10 cellular contexts compared by ENCODE assay signal in the genomic region with DNA sequence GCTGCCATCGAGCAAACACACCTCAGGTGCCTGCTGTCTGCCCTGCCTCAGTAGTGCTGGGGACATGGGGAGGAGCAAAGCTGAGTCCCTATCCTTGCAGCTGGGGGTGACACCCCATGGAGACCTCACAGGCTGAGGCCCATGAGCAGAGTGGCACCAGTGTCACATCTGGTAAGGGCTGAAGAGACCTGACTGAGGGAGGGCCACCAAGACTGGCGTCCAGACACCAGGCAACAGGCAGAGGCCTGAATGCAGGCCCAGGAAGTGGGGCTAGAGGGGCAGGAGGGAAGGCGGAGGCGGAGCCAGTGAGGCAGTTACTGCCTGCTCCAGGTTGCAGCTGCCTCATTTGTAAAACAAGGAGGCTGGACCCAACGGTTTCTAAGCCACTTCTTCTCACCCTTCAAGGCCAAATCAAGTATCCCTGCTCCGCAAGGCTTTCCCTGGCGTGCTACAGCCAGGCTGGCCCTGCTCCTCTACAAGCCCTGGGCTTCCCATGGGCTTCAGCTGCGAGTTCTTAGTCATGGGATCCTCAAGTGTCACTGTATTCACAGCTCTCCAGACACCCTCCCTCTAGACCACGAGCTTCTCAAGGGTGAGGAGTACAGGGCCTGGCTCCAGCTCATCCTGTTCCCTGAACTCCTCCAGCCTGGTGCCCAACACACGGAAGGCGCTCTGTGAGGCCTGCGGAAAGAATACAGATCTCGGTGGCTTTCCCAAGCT. TPM values are rescaled to one million over a fixed set of nuclear protein-coding genes. Genes with fewer than 3 reads are reported as not detected.
DNase-seq lines count a peak whose midpoint lies in the region; ATAC-seq, FAIRE-seq and TF ChIP-seq lines count a peak whose summit lies in the region.
"Had no signal": no experiment of that assay in that cellular context is flagged by ENCODE, and none has a peak within 500 bp of the region (broad histone marks: within the 10 kb centered on the region; RNA-seq: fewer than 3 reads in every experiment).

No MANE protein-coding gene starts in this region.

- no peaks in the 10 kb centered on the region for H3K27me3 ChIP-seq in CD4-positive, CD25-positive, alpha-beta regulatory T cell (ENCODE audit: control insufficient read depth, insufficient read depth, low read length)
- H3K27me3 ChIP-seq in brain microvascular endothelial cell (replicated peaks) (no peaks in the 10 kb centered on the region), HepG2 (ENCODE audit: control insufficient read depth in 1 of 2, insufficient read depth in 2 of 2, low read length in 2 of 2) (no peaks in the 10 kb centered on the region)

- no peak overlapping the region for H2AFZ ChIP-seq in HepG2 (ENCODE audit: low read length)

- TF ChIP-seq CTCF in brain microvascular endothelial cell (IDR thresholded peaks at IDR 0.05; ENCODE audit: low read depth, low read length, missing control alignments), result no peak
- TF ChIP-seq CTCF in nephron (IDR thresholded peaks at IDR 0.05; ENCODE audit: unreplicated experiment in 3 of 3), result no peak
- no peak for TF ChIP-seq CTCF in HFFc6 (IDR thresholded peaks at IDR 0.05)
- no peak for TF ChIP-seq CTCF in HepG2 (CRISPR knock-in tag; IDR thresholded peaks at IDR 0.05)

- no peaks in the 10 kb centered on the region for H3K9me3 ChIP-seq in CD4-positive, CD25-positive, alpha-beta regulatory T cell (ENCODE audit: control insufficient read depth in 2 of 2, low read length in 2 of 2)
- no peaks in the 10 kb centered on the region for H3K9me3 ChIP-seq in HepG2 (ENCODE audit: low read length)

- H3K4me3 Mint-ChIP-seq in CD4-positive, CD25-positive, alpha-beta regulatory T cell, result peak overlapping the region; percentile 18 to 75 (median 60)
- H3K4me3 Mint-ChIP-seq in nephron (no peak overlapping the region), HFFc6 (no peak overlapping the region)

- H3K27me3 Mint-ChIP-seq in CD4-positive, CD25-positive, alpha-beta regulatory T cell, result no peaks in the 10 kb centered on the region
- no peaks in the 10 kb centered on the region for H3K27me3 Mint-ChIP-seq in nephron (ENCODE audit: low read depth)
- peaks cover 1% of the 10 kb centered on the region; the same call in 1 of the 2 replicates for H3K27me3 Mint-ChIP-seq in HFFc6 (ENCODE audit: insufficient read depth)

- peak in 1 of 3 donors; percentile 67 for DNase-seq in CD4-positive, CD25-positive, alpha-beta regulatory T cell
- DNase-seq in HT1080 (ENCODE audit: low read depth) (peak; percentile 10), brain microvascular endothelial cell (peak; percentile 15), RPMI8226 (no peak), HFFc6 (no peak), HepG2 (ENCODE audit: low spot score) (no peak)
- DNase-seq: activated naive CD4-positive, alpha-beta T cell treated with anti-CD3 and anti-CD28 coated beads, Interleukin-2, amount 50 U/mL, for 16 hours; NCI-H1092 treated with DMSO at 0.1 percent for 48 hours had no signal

- ATAC-seq in CD4-positive, CD25-positive, alpha-beta regulatory T cell (ENCODE audit: low read depth in 2 of 2), result no peak
- ATAC-seq in HG03196 (IDR thresholded peaks at IDR 0.05; ENCODE audit: unreplicated experiment), result no peak
- no peak for ATAC-seq in HepG2

- no peak overlapping the region for H3K4me2 ChIP-seq in HepG2 (ENCODE audit: low read depth, low read length)

- WGBS in HepG2 (ENCODE audit: low lambda C conversion rate), result 97% methylated on average over 9 of the region's 13 CpGs

- H3K9ac ChIP-seq in HepG2 (ENCODE audit: insufficient read depth, low read depth, low read length), result no peak overlapping the region

- H3K4me1 Mint-ChIP-seq in CD4-positive, CD25-positive, alpha-beta regulatory T cell, result peaks cover 28 to 100% (median 74%) of the 10 kb centered on the region in 4 donors
- H3K4me1 Mint-ChIP-seq in nephron (peaks cover 93% of the 10 kb centered on the region), HFFc6 (ENCODE audit: low read depth) (peaks cover 8% of the 10 kb centered on the region)

- TF ChIP-seq EP300 in HepG2 (IDR thresholded peaks at IDR 0.05; ENCODE audit: low read depth in 2 of 2, low read length in 2 of 2) (no peak), HepG2 (CRISPR knock-in tag; IDR thresholded peaks at IDR 0.05; ENCODE audit: borderline replicate concordance) (no peak)

- peak overlapping the region; percentile 90 to 99 (median 97) for H3K27ac Mint-ChIP-seq in CD4-positive, CD25-positive, alpha-beta regulatory T cell
- H3K27ac Mint-ChIP-seq in nephron (peak overlapping the region in 2 of 3 experiments; percentile 71 to 98), HFFc6 (no peak overlapping the region)

- FAIRE-seq in HepG2 (lab: Jason Lieb, UNC), result no peak

- H4K20me1 ChIP-seq in HepG2 (ENCODE audit: insufficient read depth, low read length), result 0 out of 2 replicates have a peak, but pooled peaks cover 5% of the 10 kb centered on the region

- peaks cover 22% of the 10 kb centered on the region for H3K36me3 ChIP-seq in CD4-positive, CD25-positive, alpha-beta regulatory T cell (ENCODE audit: control insufficient read depth, insufficient read depth, low read length)
- H3K36me3 ChIP-seq in brain microvascular endothelial cell (replicated peaks) (peaks cover 2% of the 10 kb centered on the region), HepG2 (replicated peaks in 1 of 2; ENCODE audit: control insufficient read depth in 1 of 2, insufficient read depth in 2 of 2, low read length in 2 of 2) (peaks cover 8 to 53% of the 10 kb centered on the region in 2 experiments)

- in situ Hi-C loops in brain microvascular endothelial cell (cut with HindIII; ENCODE audit: low pct_ligation_motif_present, low sequenced_read_pairs), result no loop called here
- in situ Hi-C loops in HepG2 (cut with HindIII; ENCODE audit: extremely low pct_ligation_motif_present, low pct_unique_long_range_greater_than_20kb), result no loop called here

- H3K79me2 ChIP-seq in HepG2 (ENCODE audit: insufficient read depth, low read length), result peaks cover 12% of the 10 kb centered on the region

- CTCF ChIA-PET in HepG2 (lab: Yijun Ruan, JAX; ENCODE audit: low intra/inter-chr PET ratio, low total read pairs), result no interaction called here

- no peak overlapping the region for H3K4me3 ChIP-seq in CD4-positive, CD25-positive, alpha-beta regulatory T cell (ENCODE audit: low read depth, low read length)
- H3K4me3 ChIP-seq in brain microvascular endothelial cell (ENCODE audit: low read depth, low read length) (no peak overlapping the region), HepG2 (replicated peaks in 1 of 3; ENCODE audit: insufficient read depth in 1 of 3, low read depth in 2 of 3, low read length in 3 of 3) (no peak overlapping the region)

- H3K27ac ChIP-seq in CD4-positive, CD25-positive, alpha-beta regulatory T cell (ENCODE audit: insufficient read depth, low read length, poor library complexity, severe bottlenecking), result peak overlapping the region; percentile 94
- H3K27ac ChIP-seq in brain microvascular endothelial cell (no peak overlapping the region), HepG2 (ENCODE audit: extremely low read length, insufficient read depth, low read length) (no peak overlapping the region)

- TF ChIP-seq POLR2A in HepG2 (IDR thresholded peaks at IDR 0.05; ENCODE audit: insufficient read depth in 1 of 2, low read depth in 2 of 2, low read length in 2 of 2), result no peak

- no peak for TF ChIP-seq RAD21 in HepG2 (CRISPR knock-in tag; IDR thresholded peaks at IDR 0.05)

- intact Hi-C loops in HepG2 (cut with micrococcal nuclease; ENCODE audit: unreplicated experiment), result no loop called here

- BruUV-seq in HepG2 (replicated peaks; lab: Mats Ljungman, UMichigan), result no TSS peak

- H3K4me1 ChIP-seq in CD4-positive, CD25-positive, alpha-beta regulatory T cell (ENCODE audit: control insufficient read depth, insufficient read depth, low read length, poor library complexity, severe bottlenecking), result peaks cover 100% of the 10 kb centered on the region
- peaks cover 33% of the 10 kb centered on the region for H3K4me1 ChIP-seq in HepG2 (ENCODE audit: insufficient read depth, low read length)

- peaks cover 32% of the 10 kb centered on the region for H3K36me3 Mint-ChIP-seq in CD4-positive, CD25-positive, alpha-beta regulatory T cell
- H3K36me3 Mint-ChIP-seq in nephron (ENCODE audit: low read depth) (peaks cover 24% of the 10 kb centered on the region), HFFc6 (ENCODE audit: low read depth) (no peaks in the 10 kb centered on the region)

- H3K9me3 Mint-ChIP-seq in CD4-positive, CD25-positive, alpha-beta regulatory T cell, result peaks cover 0 to 2% (median 0%) of the 10 kb centered on the region in 7 donors
- no peaks in the 10 kb centered on the region for H3K9me3 Mint-ChIP-seq in nephron
- H3K9me3 Mint-ChIP-seq in HFFc6, result no peaks in the 10 kb centered on the region

- POLR2A ChIA-PET in HepG2 (lab: Yijun Ruan, JAX), result no interaction called here

RNA-seq across cellular contexts. Expression of a gene that starts 39.0 kb away (rescaled TPM):
- total RNA-seq in CD4-positive, CD25-positive, alpha-beta regulatory T cell, result 116 TPM
- 10 to 100 TPM in 3 of 4 donors, 1 to 10 TPM in 1; 5.8 to 22.2 (median 14.4) TPM for polyA plus RNA-seq in CD4-positive, CD25-positive, alpha-beta regulatory T cell
- total RNA-seq in HT1080 (2014; rRNA removed; shearing (Covaris generic)), result 12.6 and 17.6 TPM in 2 replicates
- polyA plus RNA-seq in HT1080 (2015; cell fraction: cytosol; rRNA removed), result 4.8 and 5.3 TPM in 2 replicates
- polyA plus RNA-seq in HT1080 (2015; cell fraction: nucleus; rRNA removed), result 6.6 and 7.3 TPM in 2 replicates
- total RNA-seq in HFFc6 (2021; fragmentation: NEBNext Ultra II Directional; extraction: Animal tissue kit (Norgen Biotek cat#: 25700)), result 10 to 100 TPM in 5 of 6 experiments, 1 to 10 TPM in 1; 9.3 to 10.6 (median 10.4) TPM
- total RNA-seq in HepG2 (2016; rRNA removed; fragmentation: Illumina TruSeq; extraction: Trizol), result 17.6 and 19.3 TPM in 2 replicates
- total RNA-seq in HepG2 (2016; cell fraction: cytosol; rRNA removed; fragmentation: Illumina TruSeq; extraction: Trizol; ENCODE audit: low read depth), result 37.4 and 40.4 TPM in 2 replicates
- 15.2 and 19.1 TPM in 2 replicates for total RNA-seq in HepG2 (2016; cell fraction: insoluble cytoplasmic fraction; rRNA removed; fragmentation: Illumina TruSeq; extraction: Trizol)
- total RNA-seq in HepG2 (2016; cell fraction: membrane; rRNA removed; fragmentation: Illumina TruSeq; extraction: Trizol), result 19.0 and 21.2 TPM in 2 replicates
- 13.6 and 18.0 TPM in 2 replicates for total RNA-seq in HepG2 (2016; cell fraction: nucleus; rRNA removed; fragmentation: Illumina TruSeq; extraction: Trizol)
- 5.8 and 6.4 TPM in 2 replicates for polyA plus RNA-seq in HepG2 (2011; rRNA removed)
- 4.7 and 7.2 TPM in 2 replicates for polyA plus RNA-seq in HepG2 (2011; cell fraction: cytosol; rRNA removed)
- polyA plus RNA-seq in HepG2 (2011; cell fraction: nucleus; rRNA removed), result 7.7 and 11.9 TPM in 2 replicates
- polyA plus RNA-seq in HepG2 (2012), result 3.5 and 5.6 TPM in 2 replicates
- polyA plus RNA-seq in HepG2 (2016; cell fraction: cytosol; fragmentation: Illumina TruSeq; extraction: Trizol; ENCODE audit: low read depth), result 0.71 and 0.72 TPM in 2 replicates
- 10.3 and 11.4 TPM in 2 replicates for polyA plus RNA-seq in HepG2 (2016; cell fraction: insoluble cytoplasmic fraction; fragmentation: Illumina TruSeq; extraction: Trizol; ENCODE audit: low read depth)
- polyA plus RNA-seq in HepG2 (2016; cell fraction: membrane; fragmentation: Illumina TruSeq; extraction: Trizol; ENCODE audit: low read depth), result 3.6 and 4.1 TPM in 2 replicates
- 13.5 and 14.8 TPM in 2 replicates for polyA plus RNA-seq in HepG2 (2016; cell fraction: nucleus; fragmentation: Illumina TruSeq; extraction: Trizol; ENCODE audit: insufficient read depth, low read depth)
- polyA minus RNA-seq in HepG2 (2011; rRNA and poly(A)+ RNA removed; ENCODE audit: low replicate concordance), result 28.7 and 33.7 TPM in 2 replicates
- 7.5 and 12.7 TPM in 2 replicates for polyA minus RNA-seq in HepG2 (2011; cell fraction: cytosol; rRNA and poly(A)+ RNA removed)
- 9.5 and 10.1 TPM in 2 replicates for polyA minus RNA-seq in HepG2 (2011; cell fraction: nucleus; rRNA and poly(A)+ RNA removed)

Comparison
In these comparisons a context has a peak if more than half of its experiments do, and no peak if none do; other contexts are left out.
1. DNase-seq: peak in HT1080 (single experiment) and brain microvascular endothelial cell (single experiment); none in RPMI8226 (single experiment), HFFc6 (single experiment) and HepG2 (single experiment).
2. H3K4me3 Mint-ChIP-seq: peak in CD4-positive, CD25-positive, alpha-beta regulatory T cell (4 of 4); none in nephron (0 of 3) and HFFc6 (single experiment).